ENCODE assay signal across 27 cellular contexts in the genomic region with DNA sequence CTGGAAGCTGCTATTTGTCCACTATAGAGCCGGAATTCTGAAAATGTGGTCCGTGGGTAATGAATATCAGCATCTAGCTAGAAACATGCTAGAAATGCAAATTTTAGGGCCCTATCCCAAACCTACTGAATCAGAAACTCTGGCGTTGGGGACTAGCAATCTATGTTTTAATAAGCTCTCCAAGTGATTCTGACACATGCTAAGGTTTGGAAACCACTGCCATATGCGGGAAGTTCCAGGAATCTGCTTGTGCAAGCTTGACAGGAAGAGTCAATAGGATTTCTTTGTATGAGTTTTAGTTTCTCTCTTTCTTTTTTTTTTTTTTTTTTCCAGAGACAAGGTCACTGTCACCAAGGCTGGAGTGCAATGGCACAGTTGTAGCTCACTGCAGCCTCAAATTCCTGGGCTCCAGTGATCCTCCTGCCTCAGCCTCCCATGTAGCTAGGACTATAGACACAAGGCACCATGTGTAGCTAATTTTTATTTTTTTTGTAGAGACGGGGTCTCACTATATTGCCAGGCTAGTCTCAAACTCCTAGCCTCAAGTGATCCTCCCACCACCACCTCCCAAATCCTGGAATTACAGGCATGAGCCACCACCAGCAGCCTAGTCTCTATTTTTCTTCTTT. TPM values are rescaled to one million over a fixed set of nuclear protein-coding genes. Genes with fewer than 3 reads are reported as not detected.
DNase-seq lines count a peak whose midpoint lies in the region; ATAC-seq and TF ChIP-seq lines count a peak whose summit lies in the region.
"Had no signal": no experiment of that assay in that cellular context is flagged by ENCODE, and none has a peak within 500 bp of the region (broad histone marks: within the 10 kb centered on the region; RNA-seq: fewer than 3 reads in every experiment).

No MANE protein-coding gene starts in this region.

- ATAC-seq in left lobe of liver (no peak), heart left ventricle (no peak)
- ATAC-seq: activated T-cell treated with anti-CD3 and anti-CD28 coated beads, Interleukin-2, amount 50 U/mL, for 72 hours; K562; Panc1; right cardiac atrium; SK-N-SH treated with all-trans-retinoic acid at 6 μM for 48 hours had no signal

- WGBS in heart left ventricle, 4 donors, result 79 to 87% (median 83%) methylated on average over 5 of the region's 5 CpGs

- H3K4me3 ChIP-seq in AG04450 (ENCODE audit: low read depth, low read length) (no peak overlapping the region), fibroblast of villous mesenchyme (ENCODE audit: low read depth, low read length) (no peak overlapping the region), heart left ventricle (no peak overlapping the region)
- H3K4me3 ChIP-seq: BLaER1, dorsolateral prefrontal cortex, esophagus squamous epithelium, K562 had no signal

- CTCF ChIA-PET in AG04450 (lab: Charles Lee), result interaction anchor here (0.6 to 1.6 kb wide), 5 partner anchors 26 to 277 kb away, joined by 3 to 6 read pairs (median 4); a partner anchor contains a TSS

- peaks cover 3% of the 10 kb centered on the region for H3K9me3 ChIP-seq in AG04450 (ENCODE audit: control insufficient read depth, insufficient read depth, low read length)
- peaks cover 0 to 7% (median 0%) of the 10 kb centered on the region in 12 donors for H3K9me3 ChIP-seq in heart left ventricle
- H3K9me3 ChIP-seq: esophagus squamous epithelium had no signal

- no peaks in the 10 kb centered on the region for H3K4me1 ChIP-seq in heart left ventricle
- H3K4me1 ChIP-seq: esophagus squamous epithelium had no signal

- H3K27ac ChIP-seq in AG04450 (ENCODE audit: low read depth, low read length) (peak overlapping the region; percentile 11), heart left ventricle (no peak overlapping the region)
- H3K27ac ChIP-seq: BLaER1, dorsolateral prefrontal cortex, esophagus squamous epithelium had no signal

- no peaks in the 10 kb centered on the region for H3K36me3 ChIP-seq in heart left ventricle
- H3K36me3 ChIP-seq: BLaER1, esophagus squamous epithelium had no signal

- TF ChIP-seq CTCF in AG04450 (IDR thresholded peaks at IDR 0.05; ENCODE audit: low read depth, low read length), result no peak
- no peak for TF ChIP-seq CTCF in fibroblast of villous mesenchyme (IDR thresholded peaks at IDR 0.05; ENCODE audit: insufficient read depth, low read depth, low read length)
- no peak for TF ChIP-seq CTCF in heart left ventricle (IDR thresholded peaks at IDR 0.05)

- no peak for TF ChIP-seq POLR2A in heart left ventricle (IDR thresholded peaks at IDR 0.05)

- intact Hi-C loops in heart left ventricle (cut with DNase I), result no loop called here

- no peak for DNase-seq in AG04450 (ENCODE audit: low read depth, low spot score)
- peak; percentile 35 for DNase-seq in GM04503 (ENCODE audit: low read depth)
- peak; percentile 15 for DNase-seq in amniotic epithelial cell (ENCODE audit: low read depth)
- peak; percentile 10 for DNase-seq in fibroblast of villous mesenchyme (ENCODE audit: low read depth)
- DNase-seq in GOT3 (lab: John Stamatoyannopoulos, UW), result no peak
- no peak for DNase-seq in left lobe of liver (ENCODE audit: low spot score)
- no peak for DNase-seq in heart left ventricle
- no peak for DNase-seq in NCI-H2029 treated with DMSO at 0.1 percent for 48 hours (lab: John Stamatoyannopoulos, UW)
- DNase-seq: activated CD4-positive, alpha-beta memory T cell treated with anti-CD3 and anti-CD28 coated beads for 36 hours; activated CD4-positive, alpha-beta T cell treated with anti-CD3 and anti-CD28 coated beads for 1 hour; activated T-cell treated with anti-CD3 and anti-CD28 coated beads, Interleukin-2, amount 50 U/mL, for 72 hours; cerebellar nuclear complex; dorsolateral prefrontal cortex; esophagus squamous epithelium; NCI-H1092 treated with DMSO at 0.1 percent for 48 hours; NCI-H1694 treated with DMSO at 0.1 percent for 48 hours; NCI-H2171; NCI-H526; right cardiac atrium; Right ventricle myocardium superior; stimulated activated CD4-positive, alpha-beta T cell treated with anti-CD3 and anti-CD28 coated beads, Interleukin-1b, Interleukin-23, amount 100 ng/mL, for 48 hours; stimulated activated naive CD4-positive, alpha-beta T cell treated with Interleukin-2 at 50 U/mL for 16 hours; T-helper 2 cell had no signal

- POLR2A ChIA-PET in AG04450 (lab: Yijun Ruan, JAX), result interaction anchor here (0.6 to 1.0 kb wide), 2 partner anchors 11 to 15 kb away, joined by 3 read pairs; no protein-coding TSS in a partner anchor

- no peaks in the 10 kb centered on the region for H3K27me3 ChIP-seq in AG04450 (ENCODE audit: control insufficient read depth, insufficient read depth, low read length)
- H3K27me3 ChIP-seq in heart left ventricle, result no peaks in the 10 kb centered on the region
- H3K27me3 ChIP-seq: BLaER1, dorsolateral prefrontal cortex, esophagus squamous epithelium had no signal

RNA-seq across cellular contexts. Expression of a gene that starts 26.4 kb away (rescaled TPM):
- 7.9 and 9.1 TPM in 2 replicates for polyA plus RNA-seq in AG04450 (2011; rRNA removed)
- polyA minus RNA-seq in AG04450 (2011; rRNA and poly(A)+ RNA removed), result 6.9 and 8.4 TPM in 2 replicates
- total RNA-seq in fibroblast of villous mesenchyme, result 26.4 and 42.7 TPM in 2 replicates
- 13.8 TPM for total RNA-seq in left lobe of liver
- 10 to 100 TPM in 5 of 9 donors, 1 to 10 TPM in 4; 8.0 to 16.1 (median 11.8) TPM for total RNA-seq in heart left ventricle
- polyA plus RNA-seq in heart left ventricle, result 1 to 10 TPM; 2.0 to 5.9 TPM

RNA-seq across cellular contexts. Expression of a gene that starts 33.5 kb away (rescaled TPM):
- polyA plus RNA-seq in AG04450 (2011; rRNA removed) (10.2 and 14.4 TPM in 2 replicates), heart left ventricle (10 to 100 TPM; 11.8 to 25.0 TPM)
- 1.9 and 3.5 TPM in 2 replicates for polyA minus RNA-seq in AG04450 (2011; rRNA and poly(A)+ RNA removed)
- total RNA-seq in fibroblast of villous mesenchyme (8.6 and 11.9 TPM in 2 replicates), left lobe of liver (32.9 TPM), heart left ventricle (10 to 100 TPM in 5 of 9 donors, 1 to 10 TPM in 4; 5.5 to 15.1 (median 10.6) TPM)

RNA-seq across cellular contexts. Expression of a gene that starts 33.8 kb away (rescaled TPM):
- polyA plus RNA-seq in AG04450 (2011; rRNA removed) (19.5 and 22.7 TPM in 2 replicates), heart left ventricle (10 to 100 TPM; 19.8 to 26.9 TPM)
- polyA minus RNA-seq in AG04450 (2011; rRNA and poly(A)+ RNA removed), result 21.1 and 29.4 TPM in 2 replicates
- total RNA-seq in fibroblast of villous mesenchyme (30.6 and 31.1 TPM in 2 replicates), left lobe of liver (25.7 TPM), heart left ventricle (10 to 100 TPM; 16.7 to 53.6 (median 23.9) TPM)

Comparison
In these comparisons a context has a peak if more than half of its experiments do, and no peak if none do; other contexts are left out.
1. DNase-seq: peak in GM04503 (single experiment), amniotic epithelial cell (single experiment) and fibroblast of villous mesenchyme (single experiment); none in AG04450 (single experiment), GOT3 (single experiment), left lobe of liver (single experiment), heart left ventricle (0 of 5) and NCI-H2029 treated with DMSO at 0.1 percent for 48 hours (single experiment).